1 cellular context compared by ENCODE assay signal in genomic region chr12:98516184-98516873, GRCh38.
TF ChIP-seq lines count a peak whose summit lies in the region.

No MANE protein-coding gene starts in this region.

TF ChIP-seq in HepG2, 621 proteins besides CTCF, POLR2A, EP300 and RAD21 (continued from another document and continues in another):
- TF ChIP-seq ZBTB20 (CRISPR knock-in tag; IDR thresholded peaks at IDR 0.05; ENCODE audit: borderline replicate concordance, low read depth) (0 out of 2 replicates have a peak, but pooled peaks have one; percentile 70), ZNF674 (CRISPR knock-in tag; IDR thresholded peaks at IDR 0.05; ENCODE audit: low read depth) (no peak), ZNF17 (CRISPR knock-in tag; IDR thresholded peaks at IDR 0.05) (no peak), KLF12 (CRISPR knock-in tag; IDR thresholded peaks at IDR 0.05; ENCODE audit: borderline replicate concordance) (0 out of 2 replicates have a peak, but pooled peaks have one; percentile 45), ZNF740 (CRISPR knock-in tag; IDR thresholded peaks at IDR 0.05) (no peak), HNRNPUL1 (IDR thresholded peaks at IDR 0.05; ENCODE audit: low read depth, low read length) (no peak), CREB1 (IDR thresholded peaks at IDR 0.05) (peak; percentile 13; the same call in 1 of the 2 replicates), CREB1 (CRISPR knock-in tag; IDR thresholded peaks at IDR 0.05) (0 out of 2 replicates have a peak, but pooled peaks have one; percentile 20), ZNF503 (CRISPR knock-in tag; IDR thresholded peaks at IDR 0.05) (no peak), TP53 (CRISPR knock-in tag; conservative IDR thresholded peaks at IDR 0.05) (peak; percentile 41; the same call in 1 of the 2 replicates), MIER3 (CRISPR knock-in tag; IDR thresholded peaks at IDR 0.05; ENCODE audit: borderline replicate concordance) (no peak), ZFY (CRISPR knock-in tag; IDR thresholded peaks at IDR 0.05) (peak; percentile 2; the same call in 1 of the 2 replicates), MXD3 (CRISPR knock-in tag; IDR thresholded peaks at IDR 0.05) (no peak), ZNF724P (CRISPR knock-in tag; IDR thresholded peaks at IDR 0.05; ENCODE audit: borderline replicate concordance) (peak; percentile 50; the same call in 1 of the 2 replicates), ZNF841 (CRISPR knock-in tag; IDR thresholded peaks at IDR 0.05; ENCODE audit: borderline replicate concordance) (peak; percentile 10; the same call in 1 of the 2 replicates), CHCHD3 (CRISPR knock-in tag; IDR thresholded peaks at IDR 0.05) (0 out of 2 replicates have a peak, but pooled peaks have one; percentile 29), TFDP2 (CRISPR knock-in tag; IDR thresholded peaks at IDR 0.05) (peak; percentile 99), MATR3 (CRISPR knock-in tag; IDR thresholded peaks at IDR 0.05) (no peak), HNRNPLL (IDR thresholded peaks at IDR 0.05; ENCODE audit: low read depth, low read length, poor library complexity, severe bottlenecking) (peak; percentile 97), ZNF333 (CRISPR knock-in tag; IDR thresholded peaks at IDR 0.05; ENCODE audit: borderline replicate concordance) (0 out of 2 replicates have a peak, but pooled peaks have one; percentile 1), POLR2AphosphoS2 (IDR thresholded peaks at IDR 0.05; ENCODE audit: low read depth, low read length) (no peak), ZNF574 (CRISPR knock-in tag; IDR thresholded peaks at IDR 0.05) (no peak; the same call in 1 of the 2 replicates), ISL2 (CRISPR knock-in tag; IDR thresholded peaks at IDR 0.05) (peak; percentile 37; the same call in 1 of the 2 replicates), CHD4 (IDR thresholded peaks at IDR 0.05; ENCODE audit: borderline replicate concordance, low read length) (peak; percentile 43; the same call in 1 of the 2 replicates), ZNF232 (CRISPR knock-in tag; IDR thresholded peaks at IDR 0.05; ENCODE audit: borderline replicate concordance) (0 out of 2 replicates have a peak, but pooled peaks have one; percentile 53), CREBL2 (CRISPR knock-in tag; IDR thresholded peaks at IDR 0.05; ENCODE audit: borderline replicate concordance) (no peak), PHF21A (CRISPR knock-in tag; IDR thresholded peaks at IDR 0.05) (peak; percentile 46; the same call in 1 of the 2 replicates), TFDP1 (CRISPR knock-in tag; IDR thresholded peaks at IDR 0.05; ENCODE audit: borderline replicate concordance) (peak; percentile 97), YY1 (IDR thresholded peaks at IDR 0.05; ENCODE audit: insufficient read depth, insufficient replicate concordance, low read depth, low read length) (peak; percentile 6), E2F1 (CRISPR knock-in tag; IDR thresholded peaks at IDR 0.05) (peak; percentile 99), ZNF142 (CRISPR knock-in tag; IDR thresholded peaks at IDR 0.05) (no peak), ZNF264 (CRISPR knock-in tag; IDR thresholded peaks at IDR 0.05) (peak; percentile 50), ZNF878 (CRISPR knock-in tag; IDR thresholded peaks at IDR 0.05) (peak; percentile 19; the same call in 1 of the 2 replicates), THRA (CRISPR knock-in tag; IDR thresholded peaks at IDR 0.05; ENCODE audit: borderline replicate concordance) (peak; percentile 39; the same call in 1 of the 2 replicates), ARNT2 (CRISPR knock-in tag; IDR thresholded peaks at IDR 0.05; ENCODE audit: low read depth) (peak; percentile 29; the same call in 1 of the 2 replicates), HDAC2 (CRISPR knock-in tag; IDR thresholded peaks at IDR 0.05) (0 out of 2 replicates have a peak, but pooled peaks have one; percentile 35), ZNF580 (CRISPR knock-in tag; IDR thresholded peaks at IDR 0.05; ENCODE audit: borderline replicate concordance, low read depth) (no peak), GMEB1 (CRISPR knock-in tag; IDR thresholded peaks at IDR 0.05; ENCODE audit: borderline replicate concordance) (0 out of 2 replicates have a peak, but pooled peaks have one; percentile 5), ATF7-NPFF (CRISPR knock-in tag; IDR thresholded peaks at IDR 0.05; ENCODE audit: low read depth) (peak; percentile 57; the same call in 1 of the 2 replicates)
